ENCODE assay signal across 15 cellular contexts in the genomic region with DNA sequence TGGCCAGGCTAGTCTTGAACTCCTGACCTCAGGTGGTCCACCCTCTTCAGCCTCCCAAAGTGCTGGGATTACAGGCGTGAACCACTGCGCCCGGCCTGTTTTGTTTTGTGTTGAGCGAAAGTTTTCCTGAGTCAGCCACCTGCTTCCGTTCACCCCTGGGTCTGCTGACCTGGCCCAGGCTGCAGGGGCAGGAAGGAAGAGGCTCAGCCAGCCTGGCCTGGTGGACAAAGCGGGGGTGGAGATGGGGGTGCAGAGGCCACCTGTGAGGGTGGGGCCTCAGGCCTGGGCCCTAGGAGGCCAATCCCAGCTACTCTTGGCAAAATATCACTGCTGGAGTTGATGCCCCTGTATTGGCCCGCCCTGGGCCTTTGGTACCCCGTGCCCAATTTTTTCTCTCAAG. TPM values are rescaled to one million over a fixed set of nuclear protein-coding genes. Genes with fewer than 3 reads are reported as not detected.
A peak's percentile ranks its signal among the peaks of the same experiment; 100 is the strongest.
DNase-seq lines count a peak whose midpoint lies in the region; ATAC-seq, FAIRE-seq and TF ChIP-seq lines count a peak whose summit lies in the region.
"Not testable (repeated sequence)": the region's sequence is repeated elsewhere in the genome, so short reads cannot be mapped to it uniquely, and the experiment has no call there.
"Had no signal": no experiment of that assay in that cellular context is flagged by ENCODE, and none has a peak within 500 bp of the region (broad histone marks: within the 10 kb centered on the region; RNA-seq: fewer than 3 reads in every experiment).

No MANE protein-coding gene starts in this region.

- peak; percentile 91 for FAIRE-seq in GM12892 (lab: Jason Lieb, UNC)

- not testable (repeated sequence) for H3K4me1 Mint-ChIP-seq in activated T-helper 17 cell treated with anti-CD3 and anti-CD28 coated beads, Interleukin-2, amount 50 U/mL, for 72 hours; stimulated activated naive B cell treated with anti-CD40 and anti-IgM and Interleukin-4, amounts not matched to agents 10 μg/mL and 1 μg/mL and 100 μg/mL, for 72 hours

- H3K36me3 ChIP-seq in heart left ventricle; mucosa of descending colon (ENCODE audit: low read depth): not testable (repeated sequence)

- not testable (repeated sequence) for H3K27me3 Mint-ChIP-seq in activated T-helper 17 cell treated with anti-CD3 and anti-CD28 coated beads, Interleukin-2, amount 50 U/mL, for 72 hours; stimulated activated naive B cell treated with anti-CD40 and anti-IgM and Interleukin-4, amounts not matched to agents 10 μg/mL and 1 μg/mL and 100 μg/mL, for 72 hours

- no CpG with 5 or more reads among the region's 8 CpGs for WGBS in heart left ventricle, 4 donors

- H3K27me3 ChIP-seq in heart left ventricle: not testable (repeated sequence)

- not testable (repeated sequence) for H3K27ac Mint-ChIP-seq in activated T-helper 17 cell treated with anti-CD3 and anti-CD28 coated beads, Interleukin-2, amount 50 U/mL, for 72 hours; stimulated activated naive B cell treated with anti-CD40 and anti-IgM and Interleukin-4, amounts not matched to agents 10 μg/mL and 1 μg/mL and 100 μg/mL, for 72 hours

- not testable (repeated sequence) for H3K4me3 Mint-ChIP-seq in activated T-helper 17 cell treated with anti-CD3 and anti-CD28 coated beads, Interleukin-2, amount 50 U/mL, for 72 hours; stimulated activated naive B cell treated with anti-CD40 and anti-IgM and Interleukin-4, amounts not matched to agents 10 μg/mL and 1 μg/mL and 100 μg/mL, for 72 hours

- peak; percentile 36 for ATAC-seq in GM21447 (IDR thresholded peaks at IDR 0.05; ENCODE audit: unreplicated experiment)
- peak; percentile 34 for ATAC-seq in HG02642 (IDR thresholded peaks at IDR 0.05; ENCODE audit: poor library complexity, unreplicated experiment)
- peak; percentile 24 for ATAC-seq in HG03095 (IDR thresholded peaks at IDR 0.05; ENCODE audit: unreplicated experiment)
- ATAC-seq in activated T-helper 17 cell treated with anti-CD3 and anti-CD28 coated beads, Interleukin-2, amount 50 U/mL, for 72 hours (replicated peaks): peak; percentile 38
- peak in 3 of 4 donors; percentile 14 to 51 (median 35) for ATAC-seq in heart left ventricle
- ATAC-seq in mucosa of descending colon: peak; percentile 30
- ATAC-seq in stimulated activated naive B cell treated with anti-CD40 and anti-IgM and Interleukin-4, amounts not matched to agents 10 μg/mL and 1 μg/mL and 100 μg/mL, for 72 hours (replicated peaks): peak; percentile 9 to 23

- TF ChIP-seq CTCF in heart left ventricle (IDR thresholded peaks at IDR 0.05); mucosa of descending colon (IDR thresholded peaks at IDR 0.05): not testable (repeated sequence)

- H3K27ac ChIP-seq in heart left ventricle: not testable (repeated sequence)

- not testable (repeated sequence) for H3K36me3 Mint-ChIP-seq in activated T-helper 17 cell treated with anti-CD3 and anti-CD28 coated beads, Interleukin-2, amount 50 U/mL, for 72 hours (ENCODE audit: low read depth); stimulated activated naive B cell treated with anti-CD40 and anti-IgM and Interleukin-4, amounts not matched to agents 10 μg/mL and 1 μg/mL and 100 μg/mL, for 72 hours

- not testable (repeated sequence) for H3K9me3 Mint-ChIP-seq in activated T-helper 17 cell treated with anti-CD3 and anti-CD28 coated beads, Interleukin-2, amount 50 U/mL, for 72 hours; stimulated activated naive B cell treated with anti-CD40 and anti-IgM and Interleukin-4, amounts not matched to agents 10 μg/mL and 1 μg/mL and 100 μg/mL, for 72 hours

- not testable (repeated sequence) for DNase-seq in GM12892 (ENCODE audit: insufficient read length); heart left ventricle; mucosa of descending colon; stimulated activated naive B cell treated with anti-CD40 and anti-IgM and Interleukin-4, amounts not matched to agents 10 μg/mL and 1 μg/mL and 100 μg/mL, for 72 hours

- not testable (repeated sequence) for H3K4me1 ChIP-seq in heart left ventricle; mucosa of descending colon (ENCODE audit: low read depth)

- not testable (repeated sequence) for H3K9me3 ChIP-seq in heart left ventricle, mucosa of descending colon

- TF ChIP-seq POLR2A in GM12892 (IDR thresholded peaks at IDR 0.05; ENCODE audit: low read depth, low read length); heart left ventricle (IDR thresholded peaks at IDR 0.05): not testable (repeated sequence)

- not testable (repeated sequence) for H3K4me3 ChIP-seq in heart left ventricle, mucosa of descending colon

- intact Hi-C loops in heart left ventricle (cut with DNase I); mucosa of descending colon (cut with DNase I, micrococcal nuclease): not testable (repeated sequence)

RNA-seq across cellular contexts. Expression of a gene that starts 3.7 kb away (rescaled TPM):
- 13.0 TPM for polyA plus RNA-seq in GM12892 (2012; ENCODE audit: missing spikeins)
- 1 to 10 TPM; 6.9 to 9.9 TPM for total RNA-seq in activated T-helper 17 cell treated with anti-CD3 and anti-CD28 coated beads, Interleukin-2, amount 50 U/mL, for 72 hours
- 1 to 10 TPM in 5 of 9 donors, under 1 TPM in 3, not detected in 1; 0.69 to 5.9 (median 1.5) TPM for total RNA-seq in heart left ventricle
- 1 to 10 TPM; 1.5 to 2.0 TPM for polyA plus RNA-seq in heart left ventricle
- 1 to 10 TPM; 2.0 to 4.4 (median 2.2) TPM for total RNA-seq in mucosa of descending colon
- total RNA-seq: A172, G401, GM23248, H4, HT1080, IMR-90 had no signal
- polyA plus RNA-seq: GM23248, IMR-90, K562 had no signal
